Comparison of ENCODE assay signal across 6 cellular contexts in genomic region chr16:30369091-30369937, GRCh38. TPM values are rescaled to one million over a fixed set of nuclear protein-coding genes. Genes with fewer than 3 reads are reported as not detected.
DNase-seq lines count a peak whose midpoint lies in the region; ATAC-seq and TF ChIP-seq lines count a peak whose summit lies in the region.

No MANE protein-coding gene starts in this region.

- ATAC-seq in lung (ENCODE audit: insufficient read depth, low FRiP score) (no peak), GM21529 (IDR thresholded peaks at IDR 0.05; ENCODE audit: unreplicated experiment) (no peak)

- H3K27ac Mint-ChIP-seq in activated T-helper 2 cell treated with anti-CD3 and anti-CD28 coated beads, Interferon-gamma antibody, Interleukin-2, Interleukin-4, amounts not matched to agents 10 μg/mL and 5 μg/mL and 100 μg/mL, durations not matched to agents 14 hours and 24 hours and 36 hours = peak overlapping the region; percentile 26

- peaks cover 8% of the 10 kb centered on the region for H3K36me3 ChIP-seq in GM06990 (ENCODE audit: control insufficient read depth, insufficient read depth, low read length)
- H3K36me3 ChIP-seq in lung (ENCODE audit: control insufficient read depth in 2 of 2, insufficient read depth in 2 of 2, low read length in 2 of 2) = peaks cover 0 to 8% of the 10 kb centered on the region in 2 donors

- H3K4me3 ChIP-seq in GM06990 (replicated peaks; ENCODE audit: low read depth, low read length) (peak overlapping the region; percentile 90), lung (peak overlapping the region; percentile 83)

- no peaks in the 10 kb centered on the region for H3K9me3 Mint-ChIP-seq in activated T-helper 2 cell treated with anti-CD3 and anti-CD28 coated beads, Interferon-gamma antibody, Interleukin-2, Interleukin-4, amounts not matched to agents 10 μg/mL and 5 μg/mL and 100 μg/mL, durations not matched to agents 14 hours and 24 hours and 36 hours

- H3K27ac ChIP-seq in lung (ENCODE audit: low read depth in 1 of 2, low read length in 1 of 2) = peak overlapping the region; percentile 59 to 85

- H3K4me3 Mint-ChIP-seq in activated T-helper 2 cell treated with anti-CD3 and anti-CD28 coated beads, Interferon-gamma antibody, Interleukin-2, Interleukin-4, amounts not matched to agents 10 μg/mL and 5 μg/mL and 100 μg/mL, durations not matched to agents 14 hours and 24 hours and 36 hours (ENCODE audit: low read depth) = peak overlapping the region; percentile 87

- no peaks in the 10 kb centered on the region for H3K27me3 ChIP-seq in GM06990 (replicated peaks; ENCODE audit: control insufficient read depth, insufficient read depth, low read length)
- no peaks in the 10 kb centered on the region for H3K27me3 ChIP-seq in lung (ENCODE audit: control insufficient read depth, insufficient read depth)

- no peaks in the 10 kb centered on the region for H3K9me3 ChIP-seq in lung (ENCODE audit: control insufficient read depth in 2 of 2, insufficient read depth in 1 of 2, low read length in 1 of 2)

- peaks cover 39% of the 10 kb centered on the region for H3K36me3 Mint-ChIP-seq in activated T-helper 2 cell treated with anti-CD3 and anti-CD28 coated beads, Interferon-gamma antibody, Interleukin-2, Interleukin-4, amounts not matched to agents 10 μg/mL and 5 μg/mL and 100 μg/mL, durations not matched to agents 14 hours and 24 hours and 36 hours (ENCODE audit: low read depth)

- 1 to 2% methylated on average over 36 to 45 of the region's 45 CpGs for WGBS in lung, 2 donors

- H3K27me3 Mint-ChIP-seq in activated T-helper 2 cell treated with anti-CD3 and anti-CD28 coated beads, Interferon-gamma antibody, Interleukin-2, Interleukin-4, amounts not matched to agents 10 μg/mL and 5 μg/mL and 100 μg/mL, durations not matched to agents 14 hours and 24 hours and 36 hours (ENCODE audit: low read depth) = no peaks in the 10 kb centered on the region

- peaks cover 47% of the 10 kb centered on the region for H3K4me1 Mint-ChIP-seq in activated T-helper 2 cell treated with anti-CD3 and anti-CD28 coated beads, Interferon-gamma antibody, Interleukin-2, Interleukin-4, amounts not matched to agents 10 μg/mL and 5 μg/mL and 100 μg/mL, durations not matched to agents 14 hours and 24 hours and 36 hours (ENCODE audit: low read depth)

- intact Hi-C loops in activated T-helper 2 cell treated with anti-CD3 and anti-CD28 coated beads, Interferon-gamma antibody, Interleukin-2, Interleukin-4, amounts not matched to agents 10 μg/mL and 5 μg/mL and 100 μg/mL, durations not matched to agents 14 hours and 24 hours and 36 hours (cut with micrococcal nuclease) = no loop called here

- no peak for TF ChIP-seq CTCF in GM06990 (IDR thresholded peaks at IDR 0.05; ENCODE audit: insufficient read depth, low read length, poor library complexity, severe bottlenecking)
- no peak for TF ChIP-seq CTCF in lung (IDR thresholded peaks at IDR 0.05; ENCODE audit: control extremely low read depth, extremely low read depth)

- H3K4me1 ChIP-seq in lung (ENCODE audit: control insufficient read depth in 2 of 2, insufficient read depth in 2 of 2, low read length in 2 of 2) = peaks cover 6 to 10% of the 10 kb centered on the region in 2 donors

- no peak for DNase-seq in GM06990 (ENCODE audit: extremely low read depth, insufficient read length)
- no peak for DNase-seq in activated T-helper 2 cell treated with anti-CD3 and anti-CD28 coated beads, Interferon-gamma antibody, Interleukin-2, Interleukin-4, amounts not matched to agents 10 μg/mL and 5 μg/mL and 100 μg/mL, durations not matched to agents 14 hours and 24 hours and 36 hours (ENCODE audit: low spot score)
- no peak for DNase-seq in lung (ENCODE audit: low spot score)
- DNase-seq in stimulated activated CD4-positive, alpha-beta T cell treated with anti-CD3 and anti-CD28 coated beads, Interleukin-4, amount 100 ng/mL, for 4 hours = no peak
- no peak for DNase-seq in NOMO-1 treated with dmso at 0.1 percent for 144 hours (lab: John Stamatoyannopoulos, UW; ENCODE audit: unreplicated experiment)

RNA-seq across cellular contexts. Expression of gene TBC1D10B, which starts 1.0 kb away (rescaled TPM):
- 63.4 and 64.4 TPM in 2 replicates for total RNA-seq in activated T-helper 2 cell treated with anti-CD3 and anti-CD28 coated beads, Interferon-gamma antibody, Interleukin-2, Interleukin-4, amounts not matched to agents 10 μg/mL and 5 μg/mL and 100 μg/mL, durations not matched to agents 14 hours and 24 hours and 36 hours
- 10 to 100 TPM; 31.7 to 43.6 TPM for total RNA-seq in lung
- polyA plus RNA-seq in lung = 10 to 100 TPM; 26.9 to 27.8 TPM

RNA-seq across cellular contexts. Expression of gene MYL11, which starts 5.3 kb away (rescaled TPM):
- total RNA-seq in activated T-helper 2 cell treated with anti-CD3 and anti-CD28 coated beads, Interferon-gamma antibody, Interleukin-2, Interleukin-4, amounts not matched to agents 10 μg/mL and 5 μg/mL and 100 μg/mL, durations not matched to agents 14 hours and 24 hours and 36 hours = 3.4 and 4.3 TPM in 2 replicates
- not detected for total RNA-seq in lung
- polyA plus RNA-seq in lung = 1 to 10 TPM in 1 of 2 donors, under 1 TPM in 1; 0.44 to 3.9 TPM

RNA-seq across cellular contexts. Expression of gene SEPTIN1, which starts 13.0 kb away (rescaled TPM):
- 169 and 173 TPM in 2 replicates for total RNA-seq in activated T-helper 2 cell treated with anti-CD3 and anti-CD28 coated beads, Interferon-gamma antibody, Interleukin-2, Interleukin-4, amounts not matched to agents 10 μg/mL and 5 μg/mL and 100 μg/mL, durations not matched to agents 14 hours and 24 hours and 36 hours
- 1 to 10 TPM; 3.3 to 4.6 TPM for total RNA-seq in lung
- polyA plus RNA-seq in lung = 1 to 10 TPM; 5.8 to 7.3 TPM

RNA-seq across cellular contexts. Expression of gene CD2BP2, which starts 14.2 kb away (rescaled TPM):
- total RNA-seq in activated T-helper 2 cell treated with anti-CD3 and anti-CD28 coated beads, Interferon-gamma antibody, Interleukin-2, Interleukin-4, amounts not matched to agents 10 μg/mL and 5 μg/mL and 100 μg/mL, durations not matched to agents 14 hours and 24 hours and 36 hours = 80.1 and 84.5 TPM in 2 replicates
- total RNA-seq in lung = 10 to 100 TPM; 37.5 to 69.8 TPM
- 10 to 100 TPM; 43.5 to 49.1 TPM for polyA plus RNA-seq in lung

RNA-seq across cellular contexts. Expression of gene ZNF48, which starts 25.9 kb away (rescaled TPM):
- 13.4 TPM in 2 replicates for total RNA-seq in activated T-helper 2 cell treated with anti-CD3 and anti-CD28 coated beads, Interferon-gamma antibody, Interleukin-2, Interleukin-4, amounts not matched to agents 10 μg/mL and 5 μg/mL and 100 μg/mL, durations not matched to agents 14 hours and 24 hours and 36 hours
- total RNA-seq in lung = 1 to 10 TPM; 5.3 to 8.0 TPM
- polyA plus RNA-seq in lung = 1 to 10 TPM; 4.2 to 4.7 TPM

Comparison
In these comparisons a context has a peak if more than half of its experiments do, and no peak if none do; other contexts are left out.
1. RNA of gene SEPTIN1, which starts 13.0 kb away (total RNA-seq): 169 to 173 TPM in activated T-helper 2 cell treated with anti-CD3 and anti-CD28 coated beads, Interferon-gamma antibody, Interleukin-2, Interleukin-4, amounts not matched to agents 10 μg/mL and 5 μg/mL and 100 μg/mL, durations not matched to agents 14 hours and 24 hours and 36 hours; 3.3 to 4.6 TPM in lung; every median in the first group is over 10 times any median in the second.